Comparison of ENCODE assay signal across 8 cellular contexts in genomic region chr2:113124181-113124961, GRCh38. TPM values are rescaled to one million over a fixed set of nuclear protein-coding genes. Genes with fewer than 3 reads are reported as not detected.
A peak's percentile ranks its signal among the peaks of the same experiment; 100 is the strongest.
DNase-seq lines count a peak whose midpoint lies in the region; ATAC-seq and TF ChIP-seq lines count a peak whose summit lies in the region.

No MANE protein-coding gene starts in this region.

- no peak overlapping the region for H2BK5ac ChIP-seq in IMR-90 (ENCODE audit: low read depth, low read length, poor library complexity, severe bottlenecking)

- no peaks in the 10 kb centered on the region for H3K36me3 Mint-ChIP-seq in activated T-cell treated with anti-CD3 and anti-CD28 coated beads, Interleukin-2, amount 50 U/mL, for 24 hours (ENCODE audit: low read depth)

- CTCF ChIA-PET in IMR-90 (lab: Yijun Ruan, JAX): no interaction called here

- H2AK5ac ChIP-seq in IMR-90 (ENCODE audit: low read depth, low read length): no peak overlapping the region

- no peak overlapping the region for H3K56ac ChIP-seq in IMR-90 (ENCODE audit: extremely low read depth, insufficient read depth, low read length)

- no peak overlapping the region for H4K91ac ChIP-seq in IMR-90 (ENCODE audit: insufficient read depth, low read depth, low read length)

- no peak for ATAC-seq in IMR-90 (ENCODE audit: low read depth)
- no peak for ATAC-seq in GM19035 (IDR thresholded peaks at IDR 0.05; ENCODE audit: unreplicated experiment)

- no peaks in the 10 kb centered on the region for H3K9me3 ChIP-seq in IMR-90 (ENCODE audit: control insufficient read depth, insufficient read depth, low read length)

- H2BK20ac ChIP-seq in IMR-90 (ENCODE audit: low read depth, low read length): no peak overlapping the region

- no peak overlapping the region for H3K4me2 ChIP-seq in IMR-90 (ENCODE audit: low read depth, low read length)

- BruUV-seq in IMR-90 (replicated peaks; lab: Mats Ljungman, UMichigan): no TSS peak

- H3K27me3 ChIP-seq in IMR-90 (ENCODE audit: control insufficient read depth, insufficient read depth, low read length): peaks cover 15% of the 10 kb centered on the region

- no peak overlapping the region for H3K4ac ChIP-seq in IMR-90 (ENCODE audit: low read depth, low read length)

- peak overlapping the region; percentile 81 for H3K27ac Mint-ChIP-seq in activated T-cell treated with anti-CD3 and anti-CD28 coated beads, Interleukin-2, amount 50 U/mL, for 24 hours

- dilution Hi-C loops in IMR-90 (cut with HindIII; ENCODE audit: low sequenced_read_pairs, unreplicated experiment): no loop called here

- no peak overlapping the region for H2BK120ac ChIP-seq in IMR-90 (ENCODE audit: low read depth, low read length)

- H3K9ac ChIP-seq in IMR-90 (ENCODE audit: low read depth, low read length): no peak overlapping the region

- H3K4me1 Mint-ChIP-seq in activated T-cell treated with anti-CD3 and anti-CD28 coated beads, Interleukin-2, amount 50 U/mL, for 24 hours (ENCODE audit: low read depth): peaks cover 50% of the 10 kb centered on the region

- no peak for TF ChIP-seq RAD21 in IMR-90 (IDR thresholded peaks at IDR 0.05; ENCODE audit: low read length)

- no peak for TF ChIP-seq POLR2A in IMR-90 (IDR thresholded peaks at IDR 0.05; ENCODE audit: low read depth, low read length)

- no peak overlapping the region for H3K18ac ChIP-seq in IMR-90 (ENCODE audit: low read depth, low read length)

- no peak overlapping the region for H2BK15ac ChIP-seq in IMR-90 (ENCODE audit: low read depth, low read length)

- no peak overlapping the region for H4K8ac ChIP-seq in IMR-90 (ENCODE audit: low read depth in 2 of 2, low read length in 2 of 2)

- peak overlapping the region; percentile 52 for H3K4me3 Mint-ChIP-seq in activated T-cell treated with anti-CD3 and anti-CD28 coated beads, Interleukin-2, amount 50 U/mL, for 24 hours

- no peaks in the 10 kb centered on the region for H3K9me1 ChIP-seq in IMR-90 (ENCODE audit: insufficient read depth, low read length)

- no peaks in the 10 kb centered on the region for H3K79me1 ChIP-seq in IMR-90 (ENCODE audit: low read depth in 1 of 2, low read length in 2 of 2)

- H2AK9ac ChIP-seq in IMR-90 (replicated peaks; ENCODE audit: low read depth, low read length, poor library complexity): no peak overlapping the region

- intact Hi-C loops in IMR-90 (cut with micrococcal nuclease): no loop called here

- no peak overlapping the region for H3K23ac ChIP-seq in IMR-90 (ENCODE audit: low read depth, low read length)

- H3K27me3 Mint-ChIP-seq in activated T-cell treated with anti-CD3 and anti-CD28 coated beads, Interleukin-2, amount 50 U/mL, for 24 hours: peaks cover 5% of the 10 kb centered on the region

- H3K36me3 ChIP-seq in IMR-90 (ENCODE audit: control insufficient read depth, insufficient read depth, low read length): no peaks in the 10 kb centered on the region

- in situ Hi-C loops in IMR-90 (cut with MboI; ENCODE audit: low sequenced_read_pairs): no loop called here

- no peak overlapping the region for H3K27ac ChIP-seq in IMR-90 (ENCODE audit: insufficient read depth, low read length)

- H3K14ac ChIP-seq in IMR-90 (replicated peaks; ENCODE audit: low read depth, low read length): no peak overlapping the region

- H4K5ac ChIP-seq in IMR-90 (ENCODE audit: low read depth, low read length): no peak overlapping the region

- H2AFZ ChIP-seq in IMR-90 (replicated peaks; ENCODE audit: low read length, poor library complexity): no peak overlapping the region

- H3K4me1 ChIP-seq in IMR-90 (ENCODE audit: control insufficient read depth, insufficient read depth, low read length): no peaks in the 10 kb centered on the region

- TF ChIP-seq CTCF in IMR-90 (conservative IDR thresholded peaks at IDR 0.05; ENCODE audit: low read depth, low read length) (no peak), cardiac fibroblast (IDR thresholded peaks at IDR 0.05; ENCODE audit: low read depth, low read length) (no peak)

- POLR2A ChIA-PET in IMR-90 (lab: Charles Lee; ENCODE audit: unreplicated experiment): no interaction called here

- H3K4me3 ChIP-seq in IMR-90 (ENCODE audit: insufficient read depth, low read depth, low read length) (no peak overlapping the region), cardiac fibroblast (replicated peaks in 1 of 2; ENCODE audit: low read depth in 2 of 2, low read length in 2 of 2) (no peak overlapping the region), skeletal muscle cell (ENCODE audit: low read depth, low read length) (no peak overlapping the region)

- H4K20me1 ChIP-seq in IMR-90 (ENCODE audit: insufficient read depth, low read length): no peaks in the 10 kb centered on the region

- no peaks in the 10 kb centered on the region for H3K9me3 Mint-ChIP-seq in activated T-cell treated with anti-CD3 and anti-CD28 coated beads, Interleukin-2, amount 50 U/mL, for 24 hours

- 20% methylated on average over 1 of the region's 12 CpGs; no CpG with 5 or more reads in 1 of the 2 experiments for WGBS in IMR-90 (ENCODE audit: extremely low coverage in 2 of 2, insufficient read length in 1 of 2), 2 experiments

- DNase-seq in activated T-cell treated with anti-CD3 and anti-CD28 coated beads, Interleukin-2, amount 50 U/mL, for 24 hours: no peak
- DNase-seq in activated T-cell treated with anti-CD3 and anti-CD28 coated beads, Interleukin-2, amount 50 U/mL, for 1 hour: no peak
- DNase-seq in IMR-90: peak; percentile 17
- peak; percentile 31 for DNase-seq in cardiac fibroblast (ENCODE audit: low read depth in 2 of 2)
- DNase-seq in skeletal muscle cell (ENCODE audit: low read depth): peak; percentile 6
- DNase-seq in NCI-H1436 treated with DMSO at 0.1 percent for 48 hours (lab: John Stamatoyannopoulos, UW): no peak
- no peak for DNase-seq in DMS 273 treated with DMSO at 0.1 percent for 48 hours (lab: John Stamatoyannopoulos, UW)

TF ChIP-seq in IMR-90, 13 proteins besides CTCF, POLR2A, EP300 and RAD21:
- TF ChIP-seq RFX5 (IDR thresholded peaks at IDR 0.05; ENCODE audit: low read depth, low read length) (peak; percentile 69; the same call in 1 of the 2 replicates), CHD1 (IDR thresholded peaks at IDR 0.05; ENCODE audit: low read depth, low read length) (no peak), FOS (IDR thresholded peaks at IDR 0.05; ENCODE audit: low read depth, low read length) (no peak), MAFK (IDR thresholded peaks at IDR 0.05; ENCODE audit: low read depth, low read length) (no peak), ELK1 (IDR thresholded peaks at IDR 0.05; ENCODE audit: borderline replicate concordance, low read depth, low read length) (no peak), NFE2L2 (IDR thresholded peaks at IDR 0.05; ENCODE audit: low read depth, low read length) (no peak), RCOR1 (IDR thresholded peaks at IDR 0.05; ENCODE audit: insufficient replicate concordance, low read length) (no peak), BHLHE40 (IDR thresholded peaks at IDR 0.05; ENCODE audit: low read depth, low read length) (peak; percentile 67), MXI1 (IDR thresholded peaks at IDR 0.05; ENCODE audit: borderline replicate concordance, low read depth, low read length) (no peak), MAZ (IDR thresholded peaks at IDR 0.05; ENCODE audit: borderline replicate concordance, low read depth, low read length) (no peak)
- TF ChIP-seq, protein P1, sequence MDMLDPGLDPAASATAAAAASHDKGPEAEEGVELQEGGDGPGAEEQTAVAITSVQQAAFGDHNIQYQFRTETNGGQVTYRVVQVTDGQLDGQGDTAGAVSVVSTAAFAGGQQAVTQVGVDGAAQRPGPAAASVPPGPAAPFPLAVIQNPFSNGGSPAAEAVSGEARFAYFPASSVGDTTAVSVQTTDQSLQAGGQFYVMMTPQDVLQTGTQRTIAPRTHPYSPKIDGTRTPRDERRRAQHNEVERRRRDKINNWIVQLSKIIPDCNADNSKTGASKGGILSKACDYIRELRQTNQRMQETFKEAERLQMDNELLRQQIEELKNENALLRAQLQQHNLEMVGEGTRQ (IDR thresholded peaks at IDR 0.05; ENCODE audit: low read depth, low read length): peak; percentile 36; the same call in 1 of the 2 replicates

RNA-seq across cellular contexts. Expression of gene IL1RN, which starts 3.0 kb away (rescaled TPM):
- not detected in 2 replicates for total RNA-seq in IMR-90 (2012; rRNA removed)
- not detected in 2 replicates for polyA plus RNA-seq in IMR-90 (2012; rRNA removed)
- not detected in 2 replicates for polyA plus RNA-seq in IMR-90 (2012; cell fraction: cytosol; rRNA removed)
- polyA plus RNA-seq in IMR-90 (2012; cell fraction: nucleus; rRNA removed; ENCODE audit: low replicate concordance): not detected in 2 replicates

RNA-seq across cellular contexts. Expression of gene PSD4, which starts 49.4 kb away (rescaled TPM):
- 0.28 and 0.36 TPM in 2 replicates for total RNA-seq in IMR-90 (2012; rRNA removed)
- 0.55 and 0.70 TPM in 2 replicates for polyA plus RNA-seq in IMR-90 (2012; rRNA removed)
- 0.48 and 0.76 TPM in 2 replicates for polyA plus RNA-seq in IMR-90 (2012; cell fraction: cytosol; rRNA removed)
- polyA plus RNA-seq in IMR-90 (2012; cell fraction: nucleus; rRNA removed; ENCODE audit: low replicate concordance): 0.66 and 0.72 TPM in 2 replicates

RNA-seq across cellular contexts. Expression of gene IL1F10, which starts 56.6 kb away (rescaled TPM):
- total RNA-seq in IMR-90 (2012; rRNA removed): not detected in 2 replicates
- not detected in 2 replicates for polyA plus RNA-seq in IMR-90 (2012; rRNA removed)
- not detected in 2 replicates for polyA plus RNA-seq in IMR-90 (2012; cell fraction: cytosol; rRNA removed)
- not detected in 2 replicates for polyA plus RNA-seq in IMR-90 (2012; cell fraction: nucleus; rRNA removed; ENCODE audit: low replicate concordance)

Comparison
In these comparisons a context has a peak if more than half of its experiments do, and no peak if none do; other contexts are left out.
1. DNase-seq: peak in IMR-90 (single experiment), cardiac fibroblast (2 of 2) and skeletal muscle cell (single experiment); none in activated T-cell treated with anti-CD3 and anti-CD28 coated beads, Interleukin-2, amount 50 U/mL, for 24 hours (single experiment), activated T-cell treated with anti-CD3 and anti-CD28 coated beads, Interleukin-2, amount 50 U/mL, for 1 hour (single experiment), NCI-H1436 treated with DMSO at 0.1 percent for 48 hours (single experiment) and DMS 273 treated with DMSO at 0.1 percent for 48 hours (single experiment).